8 cellular contexts compared by ENCODE assay signal in the genomic region with DNA sequence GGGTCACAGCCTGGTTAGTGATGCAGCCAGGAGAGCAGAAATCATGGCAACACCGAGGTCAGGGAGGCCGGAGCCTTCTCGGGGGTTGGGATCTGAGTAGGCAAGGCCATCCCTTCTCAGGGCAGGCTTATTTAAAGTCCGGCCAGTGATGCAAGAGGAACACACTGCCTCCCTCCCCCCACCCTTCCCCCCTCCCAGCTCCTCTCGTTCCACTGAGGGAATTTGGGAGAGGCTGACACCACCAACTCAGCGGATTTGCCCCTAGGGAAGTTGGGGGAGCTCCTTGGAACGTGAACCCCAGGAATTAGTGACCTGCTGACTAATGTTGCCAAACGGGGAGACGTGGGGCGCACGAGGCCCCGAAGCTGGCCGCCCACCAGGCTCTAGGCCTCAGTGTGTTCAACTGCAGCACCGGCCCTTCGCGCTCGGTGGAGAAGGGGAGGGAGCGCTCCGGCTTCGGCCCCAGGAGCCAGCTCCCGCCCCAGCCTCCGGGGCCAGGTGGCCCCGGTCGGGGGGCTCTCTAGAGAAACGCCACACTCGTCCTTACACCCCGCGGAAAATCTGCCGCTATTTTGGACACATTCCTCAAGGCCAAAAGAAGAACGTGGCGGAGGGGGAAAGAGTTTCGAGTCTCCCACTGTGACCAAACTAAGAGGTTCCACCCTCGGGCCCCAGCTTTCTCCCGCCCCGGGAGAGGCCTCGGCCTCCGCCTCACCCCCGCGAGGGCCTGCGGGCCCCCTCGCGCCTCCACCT. TPM values are rescaled to one million over a fixed set of nuclear protein-coding genes. Genes with fewer than 3 reads are reported as not detected.
DNase-seq lines count a peak whose midpoint lies in the region; ATAC-seq and TF ChIP-seq lines count a peak whose summit lies in the region.

No MANE protein-coding gene starts in this region.

- peaks cover 60% of the 10 kb centered on the region for H3K4me1 ChIP-seq in mononuclear cell (ENCODE audit: insufficient read depth, low read length)
- H3K4me1 ChIP-seq in tibial nerve: peaks cover 4 to 56% (median 43%) of the 10 kb centered on the region in 4 donors

- ATAC-seq in GM19025 (IDR thresholded peaks at IDR 0.05; ENCODE audit: low read depth, unreplicated experiment): peak; percentile 9

- TF ChIP-seq POLR2A in tibial nerve (IDR thresholded peaks at IDR 0.05): no peak

- peak overlapping the region; percentile 86 for H3K27ac Mint-ChIP-seq in activated CD4-positive, alpha-beta T cell treated with anti-CD3 and anti-CD28 coated beads, Interleukin-2, amount 10 ng/mL, durations not matched to agents 24 days and 14 days

- TF ChIP-seq CTCF in epithelial cell of esophagus (IDR thresholded peaks at IDR 0.05; ENCODE audit: insufficient read depth, low read depth, low read length, missing control alignments) (no peak), tibial nerve (IDR thresholded peaks at IDR 0.05) (peak in 2 of 5 experiments; percentile 5 to 10)

- H3K36me3 ChIP-seq in tibial nerve: no peaks in the 10 kb centered on the region

- H3K27me3 ChIP-seq in mononuclear cell (ENCODE audit: insufficient read depth, low read length): no peaks in the 10 kb centered on the region
- no peaks in the 10 kb centered on the region for H3K27me3 ChIP-seq in tibial nerve

- H3K27me3 Mint-ChIP-seq in activated CD4-positive, alpha-beta T cell treated with anti-CD3 and anti-CD28 coated beads, Interleukin-2, amount 10 ng/mL, durations not matched to agents 24 days and 14 days: peaks cover 10% of the 10 kb centered on the region

- TF ChIP-seq EP300 in tibial nerve (IDR thresholded peaks at IDR 0.05): peak in 1 of 2 donors; percentile 74

- H3K9me3 ChIP-seq in mononuclear cell (ENCODE audit: low read depth, low read length): no peaks in the 10 kb centered on the region
- no peaks in the 10 kb centered on the region for H3K9me3 ChIP-seq in tibial nerve

- H3K4me3 Mint-ChIP-seq in activated CD4-positive, alpha-beta T cell treated with anti-CD3 and anti-CD28 coated beads, Interleukin-2, amount 10 ng/mL, durations not matched to agents 24 days and 14 days: peak overlapping the region; percentile 83

- intact Hi-C loops in activated CD4-positive, alpha-beta T cell treated with anti-CD3 and anti-CD28 coated beads, Interleukin-2, amount 10 ng/mL, durations not matched to agents 24 days and 14 days (cut with micrococcal nuclease): loop anchor here (1.0 to 10.0 kb wide), 5 partner anchors 9 to 1750 kb away; a partner anchor contains a TSS

- peak overlapping the region; percentile 99 to 100 (median 100) for H3K27ac ChIP-seq in tibial nerve

- H3K4me3 ChIP-seq in epithelial cell of esophagus (ENCODE audit: low read length) (peak overlapping the region; percentile 91), mononuclear cell (ENCODE audit: low read length) (peak overlapping the region; percentile 94), tibial nerve (peak overlapping the region; percentile 89 to 99 (median 94))

- no peaks in the 10 kb centered on the region for H3K9me3 Mint-ChIP-seq in activated CD4-positive, alpha-beta T cell treated with anti-CD3 and anti-CD28 coated beads, Interleukin-2, amount 10 ng/mL, durations not matched to agents 24 days and 14 days

- peaks cover 48% of the 10 kb centered on the region for H3K4me1 Mint-ChIP-seq in activated CD4-positive, alpha-beta T cell treated with anti-CD3 and anti-CD28 coated beads, Interleukin-2, amount 10 ng/mL, durations not matched to agents 24 days and 14 days

- H3K36me3 Mint-ChIP-seq in activated CD4-positive, alpha-beta T cell treated with anti-CD3 and anti-CD28 coated beads, Interleukin-2, amount 10 ng/mL, durations not matched to agents 24 days and 14 days (ENCODE audit: low read depth): peaks cover 6% of the 10 kb centered on the region

- 1% methylated on average over 31 to 33 of the region's 42 CpGs for WGBS in tibial nerve, 2 donors

- peak; percentile 62 for DNase-seq in Ammon's horn (ENCODE audit: low spot score)
- peak; percentile 39 for DNase-seq in HT-29 (ENCODE audit: low spot score)
- DNase-seq in activated CD4-positive, alpha-beta T cell treated with anti-CD3 and anti-CD28 coated beads, Interleukin-2, amount 10 ng/mL, durations not matched to agents 24 days and 14 days: peak; percentile 67
- DNase-seq in epithelial cell of esophagus (ENCODE audit: low read depth): peak; percentile 39
- DNase-seq in tibial nerve (ENCODE audit: low spot score in 2 of 2): peak; percentile 73 to 84
- no peak for DNase-seq in GDM1 (lab: John Stamatoyannopoulos, UW)

RNA-seq across cellular contexts. Expression of a gene that starts 1.6 kb away (rescaled TPM):
- total RNA-seq in HT-29 (2014; rRNA removed; shearing (Covaris generic)): 38.5 and 40.7 TPM in 2 replicates
- 81.4 and 82.7 TPM in 2 replicates for total RNA-seq in activated CD4-positive, alpha-beta T cell treated with anti-CD3 and anti-CD28 coated beads, Interleukin-2, amount 10 ng/mL, durations not matched to agents 24 days and 14 days
- 60.2 TPM for total RNA-seq in mononuclear cell
- total RNA-seq in tibial nerve: 100 to 1,000 TPM; 117 to 141 (median 123) TPM

RNA-seq across cellular contexts. Expression of a gene that starts 26.4 kb away (rescaled TPM):
- total RNA-seq in HT-29 (2014; rRNA removed; shearing (Covaris generic)): 0.73 and 1.5 TPM in 2 replicates
- total RNA-seq in activated CD4-positive, alpha-beta T cell treated with anti-CD3 and anti-CD28 coated beads, Interleukin-2, amount 10 ng/mL, durations not matched to agents 24 days and 14 days: 1.2 and 1.9 TPM in 2 replicates
- total RNA-seq in mononuclear cell: 0.52 TPM
- total RNA-seq in tibial nerve: 1 to 10 TPM; 2.3 to 4.2 (median 3.3) TPM
